Comparison of ENCODE assay signal across 1 cellular context in genomic region chr6:43294536-43294935, GRCh38.
TF ChIP-seq lines count a peak whose summit lies in the region.

No MANE protein-coding gene starts in this region.

TF ChIP-seq in HepG2, 621 proteins besides CTCF, POLR2A, EP300 and RAD21 (continued from another document):
- peak; percentile 8; the same call in 1 of the 2 replicates for TF ChIP-seq ZBTB40 (IDR thresholded peaks at IDR 0.05)
- no peak for TF ChIP-seq ZBTB40 (CRISPR knock-in tag; IDR thresholded peaks at IDR 0.05)
- TF ChIP-seq MEIS1 (CRISPR knock-in tag; IDR thresholded peaks at IDR 0.05; ENCODE audit: borderline replicate concordance): no peak
- TF ChIP-seq TFE3 (CRISPR knock-in tag; IDR thresholded peaks at IDR 0.05): no peak
- no peak for TF ChIP-seq TSC22D2 (CRISPR knock-in tag; IDR thresholded peaks at IDR 0.05; ENCODE audit: borderline replicate concordance)
